ENCODE assay signal across 20 cellular contexts in genomic region chr2:439077-439476, GRCh38.
A peak's percentile ranks its signal among the peaks of the same experiment; 100 is the strongest.
DNase-seq lines count a peak whose midpoint lies in the region; ATAC-seq, FAIRE-seq and TF ChIP-seq lines count a peak whose summit lies in the region.
"Had no signal": no experiment of that assay in that cellular context is flagged by ENCODE, and none has a peak within 500 bp of the region (broad histone marks: within the 10 kb centered on the region; RNA-seq: fewer than 3 reads in every experiment).

No MANE protein-coding gene starts in this region.

- POLR2A ChIA-PET in HEK293T (lab: Yijun Ruan, JAX), result no interaction called here
- POLR2A ChIA-PET in K562 (lab: Yijun Ruan, JAX), result no interaction called here

- H4K20me1 ChIP-seq in BLaER1 (no peaks in the 10 kb centered on the region), K562 (replicated peaks; ENCODE audit: control insufficient read depth, insufficient read depth, low read length) (no peaks in the 10 kb centered on the region)

- H3K4me3 Mint-ChIP-seq in natural killer cell treated with Interleukin-12 subunit alpha and Interleukin-12 subunit beta and Interleukin-15 and Interleukin-18, amount 100 ng/mL, for 72 hours, result peak overlapping the region; percentile 51
- H3K4me3 Mint-ChIP-seq: mesothelial cell of epicardium had no signal

- H3K79me2 ChIP-seq in K562 (ENCODE audit: control insufficient read depth, insufficient read depth, low read length), result no peaks in the 10 kb centered on the region

- no peaks in the 10 kb centered on the region for H3K27me3 ChIP-seq in BLaER1
- peaks cover 0 to 46% of the 10 kb centered on the region in 2 experiments; a peak in 2 of 5 replicates for H3K27me3 ChIP-seq in K562 (ENCODE audit: control insufficient read depth in 2 of 2, insufficient read depth in 2 of 2, low read length in 2 of 2)
- H3K27me3 ChIP-seq: uterus had no signal

- no peak for TF ChIP-seq EP300 in K562 (IDR thresholded peaks at IDR 0.05; ENCODE audit: low read length)

- FAIRE-seq in K562 (lab: Jason Lieb, UNC), result no peak
- FAIRE-seq: H54, keratinocyte had no signal

- in situ Hi-C loops in K562 (cut with MboI), result no loop called here

- no peak for TF ChIP-seq RAD21 in K562 (CRISPR knock-in tag; conservative IDR thresholded peaks at IDR 0.05 in 1 of 2, IDR thresholded peaks at IDR 0.05 in 1 of 2)

- intact Hi-C loops in K562 (cut with micrococcal nuclease), result no loop called here

- no peak overlapping the region for H3K4me3 ChIP-seq in BLaER1
- no peak overlapping the region for H3K4me3 ChIP-seq in K562
- H3K4me3 ChIP-seq: uterus had no signal

- no peak overlapping the region for H2AFZ ChIP-seq in K562 (ENCODE audit: low read depth, low read length)

- no peaks in the 10 kb centered on the region for H3K36me3 Mint-ChIP-seq in natural killer cell treated with Interleukin-12 subunit alpha and Interleukin-12 subunit beta and Interleukin-15 and Interleukin-18, amount 100 ng/mL, for 72 hours
- H3K36me3 Mint-ChIP-seq: mesothelial cell of epicardium had no signal

- H3K4me1 Mint-ChIP-seq in natural killer cell treated with Interleukin-12 subunit alpha and Interleukin-12 subunit beta and Interleukin-15 and Interleukin-18, amount 100 ng/mL, for 72 hours (ENCODE audit: low read depth in 2 of 2), result peaks cover 34 to 48% of the 10 kb centered on the region in 2 donors

- peak overlapping the region; percentile 84 for H3K4me2 ChIP-seq in BLaER1
- H3K4me2 ChIP-seq in K562 (ENCODE audit: insufficient read depth, low read length), result no peak overlapping the region

- H3K9me3 Mint-ChIP-seq in natural killer cell treated with Interleukin-12 subunit alpha and Interleukin-12 subunit beta and Interleukin-15 and Interleukin-18, amount 100 ng/mL, for 72 hours, result no peaks in the 10 kb centered on the region
- H3K9me3 Mint-ChIP-seq: mesothelial cell of epicardium; stimulated activated naive CD8-positive, alpha-beta T cell treated with anti-CD3 and anti-CD28 coated beads, Interleukin-15, amount 100 ng/mL, for 72 hours had no signal

- WGBS in K562 (ENCODE audit: insufficient coverage, low coverage, missing lambda C conversion rate), result 3% methylated on average over 16 of the region's 17 CpGs

- no peak for ATAC-seq in K562
- ATAC-seq in natural killer cell treated with Interleukin-12 subunit alpha and Interleukin-12 subunit beta and Interleukin-15 and Interleukin-18, amount 100 ng/mL, for 72 hours, result no peak
- ATAC-seq in GM18907 (IDR thresholded peaks at IDR 0.05; ENCODE audit: unreplicated experiment), result no peak
- ATAC-seq: Right ventricle myocardium inferior; stimulated activated naive CD8-positive, alpha-beta T cell treated with anti-CD3 and anti-CD28 coated beads, Interleukin-15, amount 100 ng/mL, for 72 hours had no signal

- no peak for DNase-seq in HEK293T (ENCODE audit: extremely low spot score)
- no peak for DNase-seq in K562 (ENCODE audit: extremely low read depth in 1 of 4, low spot score in 3 of 4)
- no peak for DNase-seq in natural killer cell treated with Interleukin-12 subunit alpha and Interleukin-12 subunit beta and Interleukin-15 and Interleukin-18, amount 100 ng/mL, for 72 hours (ENCODE audit: low spot score)
- no peak for DNase-seq in activated naive CD4-positive, alpha-beta T cell treated with Interleukin-2 at 50 U/mL for 16 hours
- DNase-seq in NOMO-1 treated with DMSO at 0.1 percent for 48 hours (lab: John Stamatoyannopoulos, UW; ENCODE audit: unreplicated experiment), result no peak
- DNase-seq in NK-92 (lab: John Stamatoyannopoulos, UW; ENCODE audit: unreplicated experiment), result no peak
- DNase-seq: activated CD4-positive, CD25-positive, alpha-beta regulatory T cell treated with anti-CD3 and anti-CD28 coated beads, Interleukin-2, amount 50 U/mL, for 72 hours; activated gamma-delta T cell treated with Interleukin-2 at 50 U/mL for 16 hours; cerebellar nuclear complex; KBM-7; NCI-H2107; retina; stimulated activated naive CD8-positive, alpha-beta T cell treated with anti-CD3 and anti-CD28 coated beads, Interleukin-15, amount 100 ng/mL, for 72 hours; uterus had no signal

- no peaks in the 10 kb centered on the region for H3K9me1 ChIP-seq in K562 (ENCODE audit: control insufficient read depth, insufficient read depth, low read length)

- no peak overlapping the region for H3K9ac ChIP-seq in BLaER1
- H3K9ac ChIP-seq in K562 (ENCODE audit: insufficient read depth in 1 of 2, low read depth in 2 of 2, low read length in 2 of 2), result no peak overlapping the region

- H3K4me1 ChIP-seq in BLaER1 (peaks cover 93% of the 10 kb centered on the region), K562 (replicated peaks in 1 of 2; ENCODE audit: control insufficient read depth in 2 of 2, insufficient read depth in 2 of 2, low read length in 2 of 2) (peaks cover 0 to 4% of the 10 kb centered on the region in 2 experiments; a peak in 1 of 5 replicates)
- H3K4me1 ChIP-seq: uterus had no signal

- no peaks in the 10 kb centered on the region for H3K9me3 ChIP-seq in BLaER1
- H3K9me3 ChIP-seq in K562 (replicated peaks; ENCODE audit: control insufficient read depth, insufficient read depth, low read depth, low read length), result no peaks in the 10 kb centered on the region
- H3K9me3 ChIP-seq: uterus had no signal

- CTCF ChIA-PET in HEK293T (lab: Yijun Ruan, JAX) (no interaction called here), K562 (lab: Yijun Ruan, JAX; ENCODE audit: low intra/inter-chr PET ratio) (no interaction called here)

- no TSS peak for BruUV-seq in K562 (replicated peaks; lab: Mats Ljungman, UMichigan)

- H3K27me3 Mint-ChIP-seq in natural killer cell treated with Interleukin-12 subunit alpha and Interleukin-12 subunit beta and Interleukin-15 and Interleukin-18, amount 100 ng/mL, for 72 hours, result peaks cover 0 to 2% of the 10 kb centered on the region in 2 donors
- H3K27me3 Mint-ChIP-seq: stimulated activated naive CD8-positive, alpha-beta T cell treated with anti-CD3 and anti-CD28 coated beads, Interleukin-15, amount 100 ng/mL, for 72 hours had no signal

- TF ChIP-seq POLR2A in K562 (conservative IDR thresholded peaks at IDR 0.05), result no peak

- peak overlapping the region in 1 of 2 donors; percentile 57 for H3K27ac Mint-ChIP-seq in natural killer cell treated with Interleukin-12 subunit alpha and Interleukin-12 subunit beta and Interleukin-15 and Interleukin-18, amount 100 ng/mL, for 72 hours
- H3K27ac Mint-ChIP-seq: mesothelial cell of epicardium had no signal

- no peaks in the 10 kb centered on the region for H3K36me3 ChIP-seq in BLaER1
- no peaks in the 10 kb centered on the region for H3K36me3 ChIP-seq in K562 (ENCODE audit: control insufficient read depth, insufficient read depth, low read length)
- H3K36me3 ChIP-seq: uterus had no signal

- no peak for TF ChIP-seq CTCF in K562 (IDR thresholded peaks at IDR 0.05 in 2 of 3, conservative IDR thresholded peaks at IDR 0.05 in 1 of 3; ENCODE audit: insufficient read depth in 2 of 3, low read depth in 1 of 3, low read length in 3 of 3)

- H3K27ac ChIP-seq in BLaER1, result peak overlapping the region; percentile 56
- no peak overlapping the region for H3K27ac ChIP-seq in K562 (ENCODE audit: extremely low read depth, low read depth, low read length)
- H3K27ac ChIP-seq: uterus had no signal

TF ChIP-seq in HEK293T, 16 proteins besides CTCF, POLR2A, EP300 and RAD21:
- TF ChIP-seq CTBP1 (IDR thresholded peaks at IDR 0.05; ENCODE audit: borderline replicate concordance) (no peak), L3MBTL2 (conservative IDR thresholded peaks at IDR 0.05) (peak; percentile 42)

TF ChIP-seq in K562, 482 proteins besides CTCF, POLR2A, EP300 and RAD21:
- TF ChIP-seq USF2 (CRISPR knock-in tag; IDR thresholded peaks at IDR 0.05), result 0 out of 2 replicates have a peak, but pooled peaks have one; percentile 24
- TF ChIP-seq HMG20A (CRISPR knock-in tag; conservative IDR thresholded peaks at IDR 0.05), result no peak
